In genomic region chrX:110450050-110450449, GRCh38 we compare ENCODE assay signal across 8 cellular contexts.
DNase-seq lines count a peak whose midpoint lies in the region; ATAC-seq and TF ChIP-seq lines count a peak whose summit lies in the region.

No MANE protein-coding gene starts in this region.

- DNase-seq in C1 segment of cervical spinal cord (lab: John Stamatoyannopoulos, UW) (peak in 12 of 14 donors; percentile 0 to 65 (median 46)), NCI-H460 (ENCODE audit: extremely low read depth, low read depth) (peak; percentile 69), dorsolateral prefrontal cortex (peak; percentile 57 to 91 (median 79)), lung (ENCODE audit: low spot score) (peak; percentile 80)
- peak; percentile 40 for DNase-seq in activated CD4-positive, alpha-beta T cell treated with anti-CD3 and anti-CD28 coated beads, Interleukin-2, amount 50 U/mL, for 1 hour
- DNase-seq in stimulated activated CD8-positive, alpha-beta memory T cell treated with anti-CD3 and anti-CD28 coated beads, Interleukin-15, amount 100 ng/mL, for 1 hour (ENCODE audit: low read depth): peak; percentile 13

- H3K27ac ChIP-seq in dorsolateral prefrontal cortex (no peak overlapping the region), lung (ENCODE audit: low read depth in 1 of 2, low read length in 1 of 2) (no peak overlapping the region)

- TF ChIP-seq CTCF in dorsolateral prefrontal cortex (IDR thresholded peaks at IDR 0.05 in 54 of 56, conservative IDR thresholded peaks at IDR 0.05 in 2 of 56; ENCODE audit: low read depth in 1 of 56, partially characterized antibody in 56 of 56) (peak; percentile 44 to 91 (median 78)), lung (IDR thresholded peaks at IDR 0.05; ENCODE audit: control extremely low read depth, extremely low read depth) (peak; percentile 69)

- ATAC-seq in GM19023 (IDR thresholded peaks at IDR 0.05; ENCODE audit: unreplicated experiment) (peak; percentile 81), HG03342 (IDR thresholded peaks at IDR 0.05; ENCODE audit: unreplicated experiment) (peak; percentile 93), lung (ENCODE audit: insufficient read depth, low FRiP score) (peak; percentile 92)

- H3K4me1 ChIP-seq in lung (ENCODE audit: control insufficient read depth in 2 of 2, insufficient read depth in 2 of 2, low read length in 2 of 2): no peaks in the 10 kb centered on the region

- intact Hi-C loops in dorsolateral prefrontal cortex (cut with DNase I): loop anchor here in 1 of 2 donors (1.0 to 5.0 kb wide), 2 partner anchors 217 to 397 kb away; no protein-coding TSS in a partner anchor

- 1 to 3% methylated on average over 4 of the region's 4 CpGs for WGBS in lung, 2 donors

- H3K4me3 ChIP-seq in dorsolateral prefrontal cortex (no peak overlapping the region), lung (no peak overlapping the region)

- peaks cover 0 to 3% of the 10 kb centered on the region in 2 donors for H3K9me3 ChIP-seq in lung (ENCODE audit: control insufficient read depth in 2 of 2, insufficient read depth in 1 of 2, low read length in 1 of 2)

- H3K27me3 ChIP-seq in dorsolateral prefrontal cortex: peaks cover 0 to 90% (median 31%) of the 10 kb centered on the region in 45 donors
- peaks cover 9% of the 10 kb centered on the region for H3K27me3 ChIP-seq in lung (ENCODE audit: control insufficient read depth, insufficient read depth)

- H3K36me3 ChIP-seq in lung (ENCODE audit: control insufficient read depth in 2 of 2, insufficient read depth in 2 of 2, low read length in 2 of 2): no peaks in the 10 kb centered on the region

Comparison
In these comparisons a context has a peak if more than half of its experiments do, and no peak if none do; other contexts are left out.
1. DNase-seq: peak in every context shown above with its lines; median percentile 80 in lung; 79 in dorsolateral prefrontal cortex; 69 in NCI-H460; 46 in C1 segment of cervical spinal cord; 40 in activated CD4-positive, alpha-beta T cell treated with anti-CD3 and anti-CD28 coated beads, Interleukin-2, amount 50 U/mL, for 1 hour; 13 in stimulated activated CD8-positive, alpha-beta memory T cell treated with anti-CD3 and anti-CD28 coated beads, Interleukin-15, amount 100 ng/mL, for 1 hour.